ENCODE assay signal across 8 cellular contexts in genomic region chr10:133160813-133161471, GRCh38. TPM values are rescaled to one million over a fixed set of nuclear protein-coding genes. Genes with fewer than 3 reads are reported as not detected.
A peak's percentile ranks its signal among the peaks of the same experiment; 100 is the strongest.
DNase-seq lines count a peak whose midpoint lies in the region; ATAC-seq and TF ChIP-seq lines count a peak whose summit lies in the region.

No MANE protein-coding gene starts in this region.

- H3K36me3 ChIP-seq in colonic mucosa (no peaks in the 10 kb centered on the region), mucosa of stomach (ENCODE audit: control insufficient read depth, insufficient read depth, low read length) (no peaks in the 10 kb centered on the region), transverse colon (no peaks in the 10 kb centered on the region)

- H3K4me1 Mint-ChIP-seq in activated T-cell treated with anti-CD3 and anti-CD28 coated beads, Interleukin-2, amount 50 U/mL, for 4 hours (ENCODE audit: low read depth): no peaks in the 10 kb centered on the region

- H3K4me3 ChIP-seq in colonic mucosa (peak overlapping the region; percentile 19), mucosa of stomach (ENCODE audit: low read length) (no peak overlapping the region), transverse colon (peak overlapping the region in 3 of 4 donors; percentile 50 to 58 (median 57))

- no peak for TF ChIP-seq EP300 in transverse colon (IDR thresholded peaks at IDR 0.05; ENCODE audit: low read depth)

- TF ChIP-seq POLR2A in transverse colon (IDR thresholded peaks at IDR 0.05): no peak

- H3K4me1 ChIP-seq in colonic mucosa (no peaks in the 10 kb centered on the region), mucosa of stomach (ENCODE audit: control insufficient read depth, insufficient read depth, low read length) (peaks cover 12% of the 10 kb centered on the region), transverse colon (peaks cover 0 to 15% (median 12%) of the 10 kb centered on the region in 4 donors)

- in situ Hi-C loops in transverse colon (cut with MboI; ENCODE audit: low pct_ligation_motif_present in 1 of 4, low pct_unique_long_range_greater_than_20kb in 1 of 4, low sequenced_read_pairs in 3 of 4): no loop called here

- 10% methylated on average over 16 of the region's 29 CpGs; no CpG with 5 or more reads in 1 of the 2 donors for WGBS in transverse colon (ENCODE audit: low coverage in 1 of 2), 2 donors

- H3K27me3 ChIP-seq in colonic mucosa: peaks cover 17% of the 10 kb centered on the region
- peaks cover 29% of the 10 kb centered on the region for H3K27me3 ChIP-seq in mucosa of stomach (ENCODE audit: control insufficient read depth, insufficient read depth, low read length)
- H3K27me3 ChIP-seq in transverse colon: peaks cover 59% of the 10 kb centered on the region

- DNase-seq in activated T-cell treated with anti-CD3 and anti-CD28 coated beads, Interleukin-2, amount 50 U/mL, for 4 hours: no peak
- DNase-seq in activated T-cell treated with anti-CD3 and anti-CD28 coated beads for 4 hours (no peak), colonic mucosa (no peak), transverse colon (no peak), inferior parietal cortex (ENCODE audit: extremely low spot score) (no peak)
- DNase-seq in activated CD4-positive, alpha-beta T cell treated with anti-CD3 and anti-CD28 coated beads, Interleukin-2, amount 50 U/mL, for 1 hour: no peak

- H3K36me3 Mint-ChIP-seq in activated T-cell treated with anti-CD3 and anti-CD28 coated beads, Interleukin-2, amount 50 U/mL, for 4 hours (ENCODE audit: insufficient read depth): no peaks in the 10 kb centered on the region

- TF ChIP-seq CTCF in colonic mucosa (IDR thresholded peaks at IDR 0.05) (no peak), transverse colon (IDR thresholded peaks at IDR 0.05) (no peak)

- no peak overlapping the region for H3K9ac ChIP-seq in colonic mucosa (ENCODE audit: low read depth in 2 of 2, low read length in 2 of 2)
- H3K9ac ChIP-seq in mucosa of stomach (ENCODE audit: low read length): peak overlapping the region; percentile 22

- peaks cover 22% of the 10 kb centered on the region for H3K27me3 Mint-ChIP-seq in activated T-cell treated with anti-CD3 and anti-CD28 coated beads, Interleukin-2, amount 50 U/mL, for 4 hours (ENCODE audit: low read depth)

- H3K9me3 ChIP-seq in colonic mucosa: no peaks in the 10 kb centered on the region
- H3K9me3 ChIP-seq in mucosa of stomach (ENCODE audit: control insufficient read depth, low read length): no peaks in the 10 kb centered on the region
- H3K9me3 ChIP-seq in transverse colon: no peaks in the 10 kb centered on the region

- intact Hi-C loops in colonic mucosa (cut with DNase I) (no loop called here), transverse colon (cut with DNase I; ENCODE audit: low total_unique reads) (no loop called here)

- no peaks in the 10 kb centered on the region for H3K9me3 Mint-ChIP-seq in activated T-cell treated with anti-CD3 and anti-CD28 coated beads, Interleukin-2, amount 50 U/mL, for 4 hours

- peak overlapping the region; percentile 43 for H3K4me3 Mint-ChIP-seq in activated T-cell treated with anti-CD3 and anti-CD28 coated beads, Interleukin-2, amount 50 U/mL, for 4 hours

- H3K27ac ChIP-seq in colonic mucosa (no peak overlapping the region), transverse colon (no peak overlapping the region)

- no peak for ATAC-seq in activated T-cell treated with anti-CD3 and anti-CD28 coated beads, Interleukin-2, amount 50 U/mL, for 4 hours
- ATAC-seq in GM18511 (IDR thresholded peaks at IDR 0.05; ENCODE audit: unreplicated experiment): no peak

RNA-seq across cellular contexts. Expression of gene KNDC1, which starts 0.9 kb away (rescaled TPM):
- under 1 TPM in 1 of 3 donors, not detected in 2; 0.05 TPM for total RNA-seq in activated T-cell treated with anti-CD3 and anti-CD28 coated beads, Interleukin-2, amount 50 U/mL, for 4 hours
- total RNA-seq in colonic mucosa: under 1 TPM; 0.29 to 0.32 TPM
- 1 to 10 TPM in 1 of 4 donors, under 1 TPM in 1, not detected in 2; 0.14 to 1.2 TPM for total RNA-seq in transverse colon
